In the genomic region with DNA sequence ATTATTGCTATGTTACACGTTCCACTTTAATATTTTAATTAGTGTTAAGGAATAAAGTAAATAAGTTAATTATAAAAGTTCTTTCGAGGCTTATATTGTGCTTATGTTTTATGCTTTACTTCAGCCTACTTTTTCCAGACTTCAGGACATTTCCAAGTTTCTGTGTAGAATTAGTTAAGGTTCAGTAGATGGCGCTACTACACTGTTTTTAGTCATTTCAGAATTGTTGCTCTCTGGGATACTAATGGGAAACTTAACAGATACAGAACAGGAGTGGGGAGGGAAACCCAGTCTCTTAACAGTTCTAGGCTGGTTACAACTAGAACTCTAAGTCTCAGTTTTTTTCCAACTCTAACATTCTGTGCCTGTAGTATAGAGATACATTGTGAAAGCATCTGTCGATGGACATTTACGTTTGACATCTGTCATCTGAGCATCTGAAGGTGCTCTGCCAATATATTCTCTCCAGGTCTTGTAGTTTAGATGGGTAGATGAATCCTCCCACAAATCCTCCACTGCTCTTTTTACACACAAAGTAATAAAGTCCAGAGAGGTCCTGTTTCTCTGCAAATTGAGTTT, we compare ENCODE assay signal across 8 cellular contexts. TPM values are rescaled to one million over a fixed set of nuclear protein-coding genes. Genes with fewer than 3 reads are reported as not detected.
A peak's percentile ranks its signal among the peaks of the same experiment; 100 is the strongest.
DNase-seq lines count a peak whose midpoint lies in the region; TF ChIP-seq lines count a peak whose summit lies in the region.

No MANE protein-coding gene starts in this region.

- H3K9ac ChIP-seq in SU-DHL-6 (ENCODE audit: low read length), result no peak overlapping the region

- no peaks in the 10 kb centered on the region for H3K9me2 ChIP-seq in SU-DHL-6 (replicated peaks; ENCODE audit: insufficient read depth, low read length)
- no peaks in the 10 kb centered on the region for H3K9me2 ChIP-seq in hepatocyte (replicated peaks; ENCODE audit: insufficient read depth)

- H3F3A ChIP-seq in SU-DHL-6 (ENCODE audit: insufficient read depth), result no peaks in the 10 kb centered on the region

- DNase-seq in BJ (ENCODE audit: low read depth), result peak; percentile 12
- peak; percentile 20 for DNase-seq in HFFc6
- peak; percentile 68 for DNase-seq in hepatocyte (ENCODE audit: low spot score)
- DNase-seq in vagina (ENCODE audit: extremely low spot score in 2 of 2), result no peak
- DNase-seq in effector CD8-positive, alpha-beta T cell (lab: John Stamatoyannopoulos, UW), result no peak
- DNase-seq in activated CD4-positive, alpha-beta memory T cell treated with anti-CD3 and anti-CD28 coated beads, Interleukin-2, amount 10 ng/mL, durations not matched to agents 7 days and 5 days, result no peak
- DNase-seq in NK-92 treated with Interleukin-12 subunit alpha and Interleukin-12 subunit beta, amount 100 ng/mL, for 24 hours (lab: John Stamatoyannopoulos, UW), result no peak

- H3K27ac ChIP-seq in SU-DHL-6 (ENCODE audit: low read depth, low read length), result no peak overlapping the region
- no peak overlapping the region for H3K27ac ChIP-seq in hepatocyte
- no peak overlapping the region for H3K27ac ChIP-seq in vagina

- H3K4me1 ChIP-seq in hepatocyte (ENCODE audit: insufficient read depth) (no peaks in the 10 kb centered on the region), vagina (no peaks in the 10 kb centered on the region)

- POLR2A ChIA-PET in BJ (lab: Charles Lee), result no interaction called here
- POLR2A ChIA-PET in activated CD4-positive, alpha-beta memory T cell treated with anti-CD3 and anti-CD28 coated beads, Interleukin-2, amount 10 ng/mL, durations not matched to agents 7 days and 5 days (lab: Charles Lee), result no interaction called here

- no peak overlapping the region for H3K4me3 Mint-ChIP-seq in HFFc6
- no peak overlapping the region for H3K4me3 Mint-ChIP-seq in activated CD4-positive, alpha-beta memory T cell treated with anti-CD3 and anti-CD28 coated beads, Interleukin-2, amount 10 ng/mL, durations not matched to agents 7 days and 5 days

- no peaks in the 10 kb centered on the region for H3K79me2 ChIP-seq in SU-DHL-6 (ENCODE audit: insufficient read depth, low read length)
- H3K79me2 ChIP-seq in hepatocyte, result no peaks in the 10 kb centered on the region

- H3K36me3 ChIP-seq in BJ (ENCODE audit: control insufficient read depth, insufficient read depth, low read length) (no peaks in the 10 kb centered on the region), SU-DHL-6 (ENCODE audit: low read length) (no peaks in the 10 kb centered on the region), hepatocyte (replicated peaks; ENCODE audit: insufficient read depth, low read depth) (no peaks in the 10 kb centered on the region), vagina (no peaks in the 10 kb centered on the region)

- H2AFZ ChIP-seq in SU-DHL-6 (ENCODE audit: low read depth, low read length, severe bottlenecking), result no peak overlapping the region
- no peak overlapping the region for H2AFZ ChIP-seq in hepatocyte

- H3K4me2 ChIP-seq in SU-DHL-6 (ENCODE audit: low read depth, low read length, poor library complexity, severe bottlenecking) (no peak overlapping the region), hepatocyte (no peak overlapping the region)

- TF ChIP-seq POLR2A in vagina (IDR thresholded peaks at IDR 0.05), result no peak

- H3K27ac Mint-ChIP-seq in HFFc6, result no peak overlapping the region
- H3K27ac Mint-ChIP-seq in activated CD4-positive, alpha-beta memory T cell treated with anti-CD3 and anti-CD28 coated beads, Interleukin-2, amount 10 ng/mL, durations not matched to agents 7 days and 5 days, result no peak overlapping the region

- H3K27me3 ChIP-seq in BJ (ENCODE audit: control insufficient read depth, insufficient read depth, low read length), result no peaks in the 10 kb centered on the region
- H3K27me3 ChIP-seq in SU-DHL-6 (ENCODE audit: low read length), result no peaks in the 10 kb centered on the region
- no peaks in the 10 kb centered on the region for H3K27me3 ChIP-seq in hepatocyte
- H3K27me3 ChIP-seq in vagina, result no peaks in the 10 kb centered on the region

- H3K4me3 ChIP-seq in BJ (ENCODE audit: low read depth, low read length) (no peak overlapping the region), SU-DHL-6 (ENCODE audit: insufficient read depth, low read length, poor library complexity, severe bottlenecking) (no peak overlapping the region), hepatocyte (no peak overlapping the region), vagina (no peak overlapping the region)

- no peaks in the 10 kb centered on the region for H3K4me1 Mint-ChIP-seq in HFFc6 (ENCODE audit: low read depth)
- H3K4me1 Mint-ChIP-seq in activated CD4-positive, alpha-beta memory T cell treated with anti-CD3 and anti-CD28 coated beads, Interleukin-2, amount 10 ng/mL, durations not matched to agents 7 days and 5 days, result no peaks in the 10 kb centered on the region

- H3K9me3 ChIP-seq in SU-DHL-6 (ENCODE audit: insufficient read depth, low read length) (no peaks in the 10 kb centered on the region), hepatocyte (ENCODE audit: low read depth) (no peaks in the 10 kb centered on the region), vagina (no peaks in the 10 kb centered on the region)

- H3K9me3 Mint-ChIP-seq in HFFc6, result no peaks in the 10 kb centered on the region
- no peaks in the 10 kb centered on the region for H3K9me3 Mint-ChIP-seq in activated CD4-positive, alpha-beta memory T cell treated with anti-CD3 and anti-CD28 coated beads, Interleukin-2, amount 10 ng/mL, durations not matched to agents 7 days and 5 days

- intact Hi-C loops in vagina (cut with DNase I), result no loop called here

- H4K20me1 ChIP-seq in SU-DHL-6 (ENCODE audit: low read depth, low read length) (no peaks in the 10 kb centered on the region), hepatocyte (ENCODE audit: insufficient read depth, poor library complexity, severe bottlenecking) (no peaks in the 10 kb centered on the region)

- CTCF ChIA-PET in BJ (lab: Yijun Ruan, JAX), result interaction anchor here (0.6 to 5.1 kb wide), 20 partner anchors 8 to 1117 kb away, joined by 3 to 56 read pairs (median 4); a partner anchor contains a TSS
- CTCF ChIA-PET in activated CD4-positive, alpha-beta memory T cell treated with anti-CD3 and anti-CD28 coated beads, Interleukin-2, amount 10 ng/mL, durations not matched to agents 7 days and 5 days (lab: Charles Lee), result interaction anchor here (1.1 to 1.4 kb wide), 2 partner anchors 8 to 17 kb away, joined by 3 to 4 read pairs; no protein-coding TSS in a partner anchor

- WGBS in hepatocyte (ENCODE audit: low lambda C conversion rate, missing lambda C conversion rate), result 32% methylated on average over 5 of the region's 5 CpGs

- peaks cover 9% of the 10 kb centered on the region for H3K27me3 Mint-ChIP-seq in HFFc6 (ENCODE audit: insufficient read depth)
- no peaks in the 10 kb centered on the region for H3K27me3 Mint-ChIP-seq in activated CD4-positive, alpha-beta memory T cell treated with anti-CD3 and anti-CD28 coated beads, Interleukin-2, amount 10 ng/mL, durations not matched to agents 7 days and 5 days

- no peaks in the 10 kb centered on the region for H3K36me3 Mint-ChIP-seq in HFFc6 (ENCODE audit: low read depth)
- H3K36me3 Mint-ChIP-seq in activated CD4-positive, alpha-beta memory T cell treated with anti-CD3 and anti-CD28 coated beads, Interleukin-2, amount 10 ng/mL, durations not matched to agents 7 days and 5 days (ENCODE audit: low read depth), result no peaks in the 10 kb centered on the region

- TF ChIP-seq CTCF in BJ (IDR thresholded peaks at IDR 0.05; ENCODE audit: insufficient read depth, low read depth, low read length) (peak; percentile 54), HFFc6 (IDR thresholded peaks at IDR 0.05) (peak; percentile 82), SU-DHL-6 (IDR thresholded peaks at IDR 0.05; ENCODE audit: insufficient read depth, low read length, poor library complexity, severe bottlenecking) (peak; percentile 53), hepatocyte (IDR thresholded peaks at IDR 0.05; ENCODE audit: poor library complexity) (peak; percentile 79), vagina (IDR thresholded peaks at IDR 0.05) (peak; percentile 39 to 51 (median 48))

RNA-seq across cellular contexts. Expression of a gene that starts 56.8 kb away (rescaled TPM):
- 13.2 and 18.4 TPM in 2 replicates for polyA plus RNA-seq in BJ (2011; rRNA removed)
- 9.9 and 13.3 TPM in 2 replicates for polyA minus RNA-seq in BJ (2011; rRNA and poly(A)+ RNA removed)
- 10 to 100 TPM; 33.4 to 60.7 (median 48.6) TPM for total RNA-seq in HFFc6 (2021; fragmentation: NEBNext Ultra II Directional; extraction: Animal tissue kit (Norgen Biotek cat#: 25700))
- 20.5 and 24.4 TPM in 2 replicates for total RNA-seq in hepatocyte
- polyA plus RNA-seq in hepatocyte, result 29.5 and 32.3 TPM in 2 replicates
- 8.6 TPM for total RNA-seq in vagina
- 1 to 10 TPM; 6.0 to 6.8 TPM for total RNA-seq in activated CD4-positive, alpha-beta memory T cell treated with anti-CD3 and anti-CD28 coated beads, Interleukin-2, amount 10 ng/mL, durations not matched to agents 7 days and 5 days

Comparison
In these comparisons a context has a peak if more than half of its experiments do, and no peak if none do; other contexts are left out.
1. DNase-seq: peak in BJ (single experiment), HFFc6 (single experiment) and hepatocyte (single experiment); none in vagina (0 of 2), effector CD8-positive, alpha-beta T cell (single experiment), activated CD4-positive, alpha-beta memory T cell treated with anti-CD3 and anti-CD28 coated beads, Interleukin-2, amount 10 ng/mL, durations not matched to agents 7 days and 5 days (single experiment) and NK-92 treated with Interleukin-12 subunit alpha and Interleukin-12 subunit beta, amount 100 ng/mL, for 24 hours (single experiment).
2. Peak in every context shown above with its lines, with median percentiles within 50 percentile points of each other: CTCF ChIP-seq.